Comparison of ENCODE assay signal across 30 cellular contexts in the genomic region with DNA sequence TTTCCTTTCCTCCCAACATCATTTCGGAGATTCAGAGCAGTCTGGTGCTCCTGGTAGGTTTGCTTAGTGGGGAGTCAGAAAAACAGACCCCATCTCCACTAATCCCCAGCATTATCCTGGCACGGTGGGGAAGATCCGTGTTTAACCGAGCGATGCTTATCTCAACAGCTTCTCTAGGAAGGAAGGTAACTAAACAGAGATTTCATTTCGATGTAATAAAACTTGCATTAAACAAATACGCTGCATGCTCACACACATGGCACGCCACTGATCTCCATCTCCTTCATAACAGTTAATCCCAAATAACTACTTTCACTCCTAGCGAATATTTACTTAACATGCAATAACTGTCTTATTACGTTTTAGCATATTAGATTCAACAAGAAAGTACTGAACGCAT.
"Had no signal": no experiment of that assay in that cellular context is flagged by ENCODE, and none has a peak within 500 bp of the region (broad histone marks: within the 10 kb centered on the region; RNA-seq: fewer than 3 reads in every experiment).

No MANE protein-coding gene starts in this region.

- H3K36me3 Mint-ChIP-seq: activated naive CD4-positive, alpha-beta T cell treated with anti-CD3 and anti-CD28 coated beads, Interleukin-2, amount 50 U/mL, for 72 hours; activated naive CD8-positive, alpha-beta T cell treated with anti-CD3 and anti-CD28 coated beads, Interleukin-2, amount 10 ng/mL, durations not matched to agents 7 days and 5 days; WTC11 had no signal

- H3K27ac Mint-ChIP-seq: activated CD8-positive, alpha-beta T cell treated with anti-CD3 and anti-CD28 coated beads for 36 hours; activated naive CD4-positive, alpha-beta T cell treated with anti-CD3 and anti-CD28 coated beads for 36 hours; activated naive CD4-positive, alpha-beta T cell treated with anti-CD3 and anti-CD28 coated beads, Interleukin-2, amount 50 U/mL, for 72 hours; activated naive CD8-positive, alpha-beta T cell treated with anti-CD3 and anti-CD28 coated beads, Interleukin-2, amount 10 ng/mL, durations not matched to agents 7 days and 5 days; activated T-helper 17 cell treated with anti-CD3 and anti-CD28 coated beads, Interleukin-2, amount 50 U/mL, for 72 hours; T-helper 17 cell; T-helper 2 cell treated with Interferon-gamma antibody and Interleukin-4, amounts not matched to agents 5 μg/mL and 100 μg/mL, for 36 hours had no signal

- H3K4me1 Mint-ChIP-seq: activated naive CD8-positive, alpha-beta T cell treated with anti-CD3 and anti-CD28 coated beads, Interleukin-2, amount 10 ng/mL, durations not matched to agents 7 days and 5 days; activated T-helper 17 cell treated with anti-CD3 and anti-CD28 coated beads, Interleukin-2, amount 50 U/mL, for 72 hours; central memory CD8-positive, alpha-beta T cell had no signal

- DNase-seq: activated CD4-positive, alpha-beta T cell treated with anti-CD3 and anti-CD28 coated beads for 48 hours; activated CD4-positive, alpha-beta T cell treated with anti-CD3 and anti-CD28 coated beads, Interleukin-2, amount 50 U/mL, for 1 hour; activated CD4-positive, alpha-beta T cell treated with anti-CD3 and anti-CD28 coated beads, Interleukin-2, amount 50 U/mL, for 48 hours; activated CD8-positive, alpha-beta memory T cell treated with anti-CD3 and anti-CD28 coated beads for 24 hours; activated CD8-positive, alpha-beta T cell treated with anti-CD3 and anti-CD28 coated beads for 36 hours; activated effector memory CD4-positive, alpha-beta T cell treated with Interleukin-2 at 50 U/mL for 16 hours; activated gamma-delta T cell treated with Interleukin-2 at 50 U/mL for 16 hours; activated naive CD4-positive, alpha-beta T cell treated with anti-CD3 and anti-CD28 coated beads for 36 hours; activated naive CD8-positive, alpha-beta T cell treated with anti-CD3 and anti-CD28 coated beads, Interleukin-2, amount 10 ng/mL, durations not matched to agents 7 days and 5 days; activated T-cell treated with anti-CD3 and anti-CD28 coated beads, Interleukin-2, amount 50 U/mL, for 4 hours; effector memory CD4-positive, alpha-beta T cell; erythroblast; foreskin keratinocyte; gastrocnemius medialis; glutamatergic neuron; heart left ventricle; T-helper 1 cell; T-helper 17 cell; T1000 had no signal

- H3K4me1 ChIP-seq: ascending aorta, esophagus muscularis mucosa, foreskin keratinocyte, gastrocnemius medialis, heart left ventricle had no signal

- H3K27me3 ChIP-seq: ascending aorta, dorsolateral prefrontal cortex, esophagus muscularis mucosa, foreskin keratinocyte, gastrocnemius medialis, heart left ventricle had no signal

- H3K9me3 ChIP-seq: ascending aorta, esophagus muscularis mucosa, gastrocnemius medialis, heart left ventricle had no signal

- H3K9me3 Mint-ChIP-seq: activated CD8-positive, alpha-beta T cell treated with anti-CD3 and anti-CD28 coated beads for 36 hours; activated naive CD4-positive, alpha-beta T cell treated with anti-CD3 and anti-CD28 coated beads for 36 hours; activated naive CD4-positive, alpha-beta T cell treated with anti-CD3 and anti-CD28 coated beads, Interleukin-2, amount 50 U/mL, for 72 hours; activated naive CD8-positive, alpha-beta T cell treated with anti-CD3 and anti-CD28 coated beads, Interleukin-2, amount 10 ng/mL, durations not matched to agents 7 days and 5 days; activated T-cell treated with anti-CD3 and anti-CD28 coated beads, Interleukin-2, amount 50 U/mL, for 4 hours; activated T-helper 17 cell treated with anti-CD3 and anti-CD28 coated beads, Interleukin-2, amount 50 U/mL, for 72 hours; brain; central memory CD8-positive, alpha-beta T cell; dendritic cell treated with granulocyte-macrophage colony-stimulating factor and Interleukin-4, amounts not matched to agents 40 ng/mL and 50 ng/mL, for 4 days; T-helper 2 cell treated with Interferon-gamma antibody and Interleukin-4, amounts not matched to agents 5 μg/mL and 100 μg/mL, for 36 hours; WTC11 had no signal

- H3K4me3 ChIP-seq: ascending aorta, coronary artery, dorsolateral prefrontal cortex, esophagus muscularis mucosa, gastrocnemius medialis, heart left ventricle had no signal

- H3K27me3 Mint-ChIP-seq: activated CD8-positive, alpha-beta T cell treated with anti-CD3 and anti-CD28 coated beads for 36 hours; activated naive CD8-positive, alpha-beta T cell treated with anti-CD3 and anti-CD28 coated beads, Interleukin-2, amount 10 ng/mL, durations not matched to agents 7 days and 5 days; brain had no signal

- ATAC-seq: activated CD8-positive, alpha-beta T cell treated with anti-CD3 and anti-CD28 coated beads for 36 hours; activated naive CD4-positive, alpha-beta T cell treated with anti-CD3 and anti-CD28 coated beads, Interleukin-2, amount 50 U/mL, for 72 hours; activated T-cell treated with anti-CD3 and anti-CD28 coated beads, Interleukin-2, amount 50 U/mL, for 4 hours; activated T-helper 17 cell treated with anti-CD3 and anti-CD28 coated beads, Interleukin-2, amount 50 U/mL, for 72 hours; foreskin keratinocyte; gastrocnemius medialis; heart left ventricle; T-helper 17 cell; WTC11 had no signal

- H3K27ac ChIP-seq: ascending aorta, coronary artery, esophagus muscularis mucosa, foreskin keratinocyte, gastrocnemius medialis, heart left ventricle had no signal

- H3K4me3 Mint-ChIP-seq: activated CD8-positive, alpha-beta T cell treated with anti-CD3 and anti-CD28 coated beads for 36 hours; activated naive CD4-positive, alpha-beta T cell treated with anti-CD3 and anti-CD28 coated beads for 36 hours; activated naive CD8-positive, alpha-beta T cell treated with anti-CD3 and anti-CD28 coated beads, Interleukin-2, amount 10 ng/mL, durations not matched to agents 7 days and 5 days; activated T-cell treated with anti-CD3 and anti-CD28 coated beads, Interleukin-2, amount 50 U/mL, for 4 hours; activated T-helper 17 cell treated with anti-CD3 and anti-CD28 coated beads, Interleukin-2, amount 50 U/mL, for 72 hours; brain; central memory CD8-positive, alpha-beta T cell; dendritic cell treated with granulocyte-macrophage colony-stimulating factor and Interleukin-4, amounts not matched to agents 40 ng/mL and 50 ng/mL, for 4 days; T-helper 2 cell treated with Interferon-gamma antibody and Interleukin-4, amounts not matched to agents 5 μg/mL and 100 μg/mL, for 36 hours; WTC11 had no signal
